Comparison of ENCODE assay signal across 8 cellular contexts in genomic region chr16:12455287-12455798, GRCh38.
A peak's percentile ranks its signal among the peaks of the same experiment; 100 is the strongest.
DNase-seq lines count a peak whose midpoint lies in the region; ATAC-seq and TF ChIP-seq lines count a peak whose summit lies in the region.

No MANE protein-coding gene starts in this region.

- H2AFZ ChIP-seq in neural cell (ENCODE audit: low read depth, low read length) = no peak overlapping the region

- H3K4me3 ChIP-seq in H7 (ENCODE audit: insufficient read depth, low read depth, low read length) (no peak overlapping the region), fibroblast of villous mesenchyme (ENCODE audit: low read depth, low read length) (no peak overlapping the region), neural cell (ENCODE audit: low read length) (no peak overlapping the region), uterus (no peak overlapping the region)

- H3K4me2 ChIP-seq in neural cell (ENCODE audit: low read length) = no peak overlapping the region

- no peak overlapping the region for H3K27ac ChIP-seq in neural cell (ENCODE audit: low read length)
- H3K27ac ChIP-seq in uterus = no peak overlapping the region

- H3K4me1 ChIP-seq in uterus = no peaks in the 10 kb centered on the region

- no peaks in the 10 kb centered on the region for H3K79me2 ChIP-seq in neural cell (replicated peaks; ENCODE audit: insufficient read depth, low read length)

- intact Hi-C loops in uterus (cut with DNase I; ENCODE audit: low total_unique reads) = no loop called here

- no peaks in the 10 kb centered on the region for H3F3A ChIP-seq in neural cell (ENCODE audit: insufficient read depth, low read length, poor library complexity, severe bottlenecking)

- no peak for ATAC-seq in HG02642 (IDR thresholded peaks at IDR 0.05; ENCODE audit: poor library complexity, unreplicated experiment)

- no peaks in the 10 kb centered on the region for H4K20me1 ChIP-seq in neural cell (ENCODE audit: insufficient read depth)

- TF ChIP-seq RAD21 in neural cell (conservative IDR thresholded peaks at IDR 0.05) = peak; percentile 58

- H3K27me3 ChIP-seq in H7 (ENCODE audit: control insufficient read depth, insufficient read depth, low read length) (no peaks in the 10 kb centered on the region), neural cell (ENCODE audit: insufficient read depth, low read depth, low read length) (no peaks in the 10 kb centered on the region), uterus (no peaks in the 10 kb centered on the region)

- TF ChIP-seq CTCF in fibroblast of villous mesenchyme (IDR thresholded peaks at IDR 0.05; ENCODE audit: insufficient read depth, low read depth, low read length) = peak; percentile 88
- peak; percentile 53 for TF ChIP-seq CTCF in neural cell (IDR thresholded peaks at IDR 0.05; ENCODE audit: poor library complexity, severe bottlenecking)
- peak; percentile 26 to 55 (median 48) for TF ChIP-seq CTCF in uterus (IDR thresholded peaks at IDR 0.05)

- no peaks in the 10 kb centered on the region for H3K36me3 ChIP-seq in H7 (replicated peaks; ENCODE audit: control insufficient read depth, insufficient read depth, low read length)
- H3K36me3 ChIP-seq in neural cell (ENCODE audit: insufficient read depth, low read length) = no peaks in the 10 kb centered on the region
- H3K36me3 ChIP-seq in uterus = no peaks in the 10 kb centered on the region

- no peaks in the 10 kb centered on the region for H3K9me3 ChIP-seq in neural cell (ENCODE audit: low read length)
- no peaks in the 10 kb centered on the region for H3K9me3 ChIP-seq in uterus

- no peak for TF ChIP-seq EP300 in neural cell (conservative IDR thresholded peaks at IDR 0.05; ENCODE audit: poor library complexity, severe bottlenecking)

- DNase-seq in AML-193 (lab: John Stamatoyannopoulos, UW) (peak; percentile 44 to 53), H7 (peak; percentile 75), NCI-H69 (lab: John Stamatoyannopoulos, UW) (peak; percentile 77), activated T-cell treated with anti-CD3 and anti-CD28 coated beads for 24 hours (ENCODE audit: low read depth) (peak; percentile 36), fibroblast of villous mesenchyme (ENCODE audit: low read depth) (peak; percentile 43), uterus (no peak)

- TF ChIP-seq POLR2A in uterus (IDR thresholded peaks at IDR 0.05) = no peak

- no peaks in the 10 kb centered on the region for H3K9me2 ChIP-seq in neural cell (ENCODE audit: insufficient read depth, low read length)

- H3K9ac ChIP-seq in neural cell (ENCODE audit: low read length) = no peak overlapping the region

TF ChIP-seq in neural cell, 6 proteins besides CTCF, POLR2A, EP300 and RAD21:
- no peak for TF ChIP-seq TAF1 (IDR thresholded peaks at IDR 0.05; ENCODE audit: low read depth)
- TF ChIP-seq SMC3 (conservative IDR thresholded peaks at IDR 0.05; ENCODE audit: poor library complexity) = peak; percentile 50
TF ChIP-seq in neural cell: peak in this region for 1.

Comparison
In these comparisons a context has a peak if more than half of its experiments do, and no peak if none do; other contexts are left out.
1. DNase-seq: peak in AML-193 (2 of 2), H7 (single experiment), NCI-H69 (single experiment), activated T-cell treated with anti-CD3 and anti-CD28 coated beads for 24 hours (single experiment) and fibroblast of villous mesenchyme (single experiment); none in uterus (0 of 2).
2. Peak in every context shown above with its lines, with median percentiles within 50 percentile points of each other: CTCF ChIP-seq.